Comparison of ENCODE assay signal across 1 cellular context in genomic region chr4:165207431-165208321, GRCh38.
TF ChIP-seq lines count a peak whose summit lies in the region.

KLHL2 (plus strand) TSS chr4:165207561; CDS start chr4:165207877, 316 bp downstream.

TF ChIP-seq in HepG2, 621 proteins besides CTCF, POLR2A, EP300 and RAD21 (continued from another document and continues in another):
- TF ChIP-seq, protein P1, sequence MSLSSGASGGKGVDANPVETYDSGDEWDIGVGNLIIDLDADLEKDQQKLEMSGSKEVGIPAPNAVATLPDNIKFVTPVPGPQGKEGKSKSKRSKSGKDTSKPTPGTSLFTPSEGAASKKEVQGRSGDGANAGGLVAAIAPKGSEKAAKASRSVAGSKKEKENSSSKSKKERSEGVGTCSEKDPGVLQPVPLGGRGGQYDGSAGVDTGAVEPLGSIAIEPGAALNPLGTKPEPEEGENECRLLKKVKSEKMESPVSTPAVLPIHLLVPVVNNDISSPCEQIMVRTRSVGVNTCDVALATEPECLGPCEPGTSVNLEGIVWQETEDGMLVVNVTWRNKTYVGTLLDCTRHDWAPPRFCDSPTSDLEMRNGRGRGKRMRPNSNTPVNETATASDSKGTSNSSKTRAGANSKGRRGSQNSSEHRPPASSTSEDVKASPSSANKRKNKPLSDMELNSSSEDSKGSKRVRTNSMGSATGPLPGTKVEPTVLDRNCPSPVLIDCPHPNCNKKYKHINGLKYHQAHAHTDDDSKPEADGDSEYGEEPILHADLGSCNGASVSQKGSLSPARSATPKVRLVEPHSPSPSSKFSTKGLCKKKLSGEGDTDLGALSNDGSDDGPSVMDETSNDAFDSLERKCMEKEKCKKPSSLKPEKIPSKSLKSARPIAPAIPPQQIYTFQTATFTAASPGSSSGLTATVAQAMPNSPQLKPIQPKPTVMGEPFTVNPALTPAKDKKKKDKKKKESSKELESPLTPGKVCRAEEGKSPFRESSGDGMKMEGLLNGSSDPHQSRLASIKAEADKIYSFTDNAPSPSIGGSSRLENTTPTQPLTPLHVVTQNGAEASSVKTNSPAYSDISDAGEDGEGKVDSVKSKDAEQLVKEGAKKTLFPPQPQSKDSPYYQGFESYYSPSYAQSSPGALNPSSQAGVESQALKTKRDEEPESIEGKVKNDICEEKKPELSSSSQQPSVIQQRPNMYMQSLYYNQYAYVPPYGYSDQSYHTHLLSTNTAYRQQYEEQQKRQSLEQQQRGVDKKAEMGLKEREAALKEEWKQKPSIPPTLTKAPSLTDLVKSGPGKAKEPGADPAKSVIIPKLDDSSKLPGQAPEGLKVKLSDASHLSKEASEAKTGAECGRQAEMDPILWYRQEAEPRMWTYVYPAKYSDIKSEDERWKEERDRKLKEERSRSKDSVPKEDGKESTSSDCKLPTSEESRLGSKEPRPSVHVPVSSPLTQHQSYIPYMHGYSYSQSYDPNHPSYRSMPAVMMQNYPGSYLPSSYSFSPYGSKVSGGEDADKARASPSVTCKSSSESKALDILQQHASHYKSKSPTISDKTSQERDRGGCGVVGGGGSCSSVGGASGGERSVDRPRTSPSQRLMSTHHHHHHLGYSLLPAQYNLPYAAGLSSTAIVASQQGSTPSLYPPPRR (CRISPR knock-in tag; IDR thresholded peaks at IDR 0.05; ENCODE audit: borderline replicate concordance), result no peak
- TF ChIP-seq ZNF674 (CRISPR knock-in tag; IDR thresholded peaks at IDR 0.05; ENCODE audit: low read depth), result 0 out of 2 replicates have a peak, but pooled peaks have one; percentile 45
- TF ChIP-seq, protein P2, sequence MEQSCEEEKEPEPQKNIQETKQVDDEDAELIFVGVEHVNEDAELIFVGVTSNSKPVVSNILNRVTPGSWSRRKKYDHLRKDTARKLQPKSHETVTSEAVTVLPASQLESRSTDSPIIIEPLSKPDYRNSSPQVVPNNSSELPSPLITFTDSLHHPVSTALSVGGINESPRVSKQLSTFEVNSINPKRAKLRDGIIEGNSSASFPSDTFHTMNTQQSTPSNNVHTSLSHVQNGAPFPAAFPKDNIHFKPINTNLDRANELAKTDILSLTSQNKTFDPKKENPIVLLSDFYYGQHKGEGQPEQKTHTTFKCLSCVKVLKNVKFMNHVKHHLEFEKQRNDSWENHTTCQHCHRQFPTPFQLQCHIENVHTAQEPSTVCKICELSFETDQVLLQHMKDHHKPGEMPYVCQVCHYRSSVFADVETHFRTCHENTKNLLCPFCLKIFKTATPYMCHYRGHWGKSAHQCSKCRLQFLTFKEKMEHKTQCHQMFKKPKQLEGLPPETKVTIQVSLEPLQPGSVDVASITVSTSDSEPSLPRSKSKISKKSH (CRISPR knock-in tag; IDR thresholded peaks at IDR 0.05; ENCODE audit: borderline replicate concordance), result no peak
- TF ChIP-seq ZMYM4 (CRISPR knock-in tag; IDR thresholded peaks at IDR 0.05), result peak; percentile 48; the same call in 1 of the 2 replicates
- TF ChIP-seq ZNF207 (IDR thresholded peaks at IDR 0.05; ENCODE audit: borderline replicate concordance), result no peak
- TF ChIP-seq GABPA (IDR thresholded peaks at IDR 0.05; ENCODE audit: low read depth, low read length), result peak; percentile 43; the same call in 1 of the 2 replicates
- TF ChIP-seq GABPA (CRISPR knock-in tag; IDR thresholded peaks at IDR 0.05; ENCODE audit: low read depth), result no peak
- no peak for TF ChIP-seq ZNF431 (CRISPR knock-in tag; IDR thresholded peaks at IDR 0.05; ENCODE audit: borderline replicate concordance, low read depth)
- TF ChIP-seq, protein P3, sequence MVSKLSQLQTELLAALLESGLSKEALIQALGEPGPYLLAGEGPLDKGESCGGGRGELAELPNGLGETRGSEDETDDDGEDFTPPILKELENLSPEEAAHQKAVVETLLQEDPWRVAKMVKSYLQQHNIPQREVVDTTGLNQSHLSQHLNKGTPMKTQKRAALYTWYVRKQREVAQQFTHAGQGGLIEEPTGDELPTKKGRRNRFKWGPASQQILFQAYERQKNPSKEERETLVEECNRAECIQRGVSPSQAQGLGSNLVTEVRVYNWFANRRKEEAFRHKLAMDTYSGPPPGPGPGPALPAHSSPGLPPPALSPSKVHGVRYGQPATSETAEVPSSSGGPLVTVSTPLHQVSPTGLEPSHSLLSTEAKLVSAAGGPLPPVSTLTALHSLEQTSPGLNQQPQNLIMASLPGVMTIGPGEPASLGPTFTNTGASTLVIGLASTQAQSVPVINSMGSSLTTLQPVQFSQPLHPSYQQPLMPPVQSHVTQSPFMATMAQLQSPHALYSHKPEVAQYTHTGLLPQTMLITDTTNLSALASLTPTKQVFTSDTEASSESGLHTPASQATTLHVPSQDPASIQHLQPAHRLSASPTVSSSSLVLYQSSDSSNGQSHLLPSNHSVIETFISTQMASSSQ (IDR thresholded peaks at IDR 0.05; ENCODE audit: low read depth), result no peak
- TF ChIP-seq, protein P3 (CRISPR knock-in tag; IDR thresholded peaks at IDR 0.05; ENCODE audit: borderline replicate concordance), result no peak
- 0 out of 2 replicates have a peak, but pooled peaks have one; percentile 31 for TF ChIP-seq KDM5A (IDR thresholded peaks at IDR 0.05; ENCODE audit: borderline replicate concordance, low read length)
- TF ChIP-seq CBX1 (IDR thresholded peaks at IDR 0.05; ENCODE audit: low read depth), result no peak
- TF ChIP-seq RBFOX2 (IDR thresholded peaks at IDR 0.05; ENCODE audit: low read depth, low read length), result peak; percentile 53
- TF ChIP-seq FOXK1 (CRISPR knock-in tag; IDR thresholded peaks at IDR 0.05; ENCODE audit: borderline replicate concordance, low read depth), result no peak
- TF ChIP-seq MYNN (CRISPR knock-in tag; IDR thresholded peaks at IDR 0.05; ENCODE audit: low read depth), result no peak
- TF ChIP-seq ZBTB7B (CRISPR knock-in tag; IDR thresholded peaks at IDR 0.05), result no peak
- no peak for TF ChIP-seq MIER3 (CRISPR knock-in tag; IDR thresholded peaks at IDR 0.05; ENCODE audit: borderline replicate concordance)
- peak; percentile 60; the same call in 1 of the 2 replicates for TF ChIP-seq ZFY (CRISPR knock-in tag; IDR thresholded peaks at IDR 0.05)
- TF ChIP-seq MED8 (CRISPR knock-in tag; IDR thresholded peaks at IDR 0.05; ENCODE audit: insufficient replicate concordance), result no peak
- TF ChIP-seq AHR (CRISPR knock-in tag; IDR thresholded peaks at IDR 0.05), result no peak
- no peak for TF ChIP-seq ZNF274 (CRISPR knock-in tag; IDR thresholded peaks at IDR 0.05)
- TF ChIP-seq CREB1 (IDR thresholded peaks at IDR 0.05), result peak; percentile 44; the same call in 1 of the 2 replicates
- TF ChIP-seq CREB1 (CRISPR knock-in tag; IDR thresholded peaks at IDR 0.05), result no peak
- no peak for TF ChIP-seq ZNF138 (CRISPR knock-in tag; IDR thresholded peaks at IDR 0.05; ENCODE audit: low read depth)
- 0 out of 2 replicates have a peak, but pooled peaks have one; percentile 14 for TF ChIP-seq SRY (CRISPR knock-in tag; IDR thresholded peaks at IDR 0.05)
- TF ChIP-seq NPAS2 (CRISPR knock-in tag; IDR thresholded peaks at IDR 0.05; ENCODE audit: borderline replicate concordance), result no peak
- TF ChIP-seq, protein P4, sequence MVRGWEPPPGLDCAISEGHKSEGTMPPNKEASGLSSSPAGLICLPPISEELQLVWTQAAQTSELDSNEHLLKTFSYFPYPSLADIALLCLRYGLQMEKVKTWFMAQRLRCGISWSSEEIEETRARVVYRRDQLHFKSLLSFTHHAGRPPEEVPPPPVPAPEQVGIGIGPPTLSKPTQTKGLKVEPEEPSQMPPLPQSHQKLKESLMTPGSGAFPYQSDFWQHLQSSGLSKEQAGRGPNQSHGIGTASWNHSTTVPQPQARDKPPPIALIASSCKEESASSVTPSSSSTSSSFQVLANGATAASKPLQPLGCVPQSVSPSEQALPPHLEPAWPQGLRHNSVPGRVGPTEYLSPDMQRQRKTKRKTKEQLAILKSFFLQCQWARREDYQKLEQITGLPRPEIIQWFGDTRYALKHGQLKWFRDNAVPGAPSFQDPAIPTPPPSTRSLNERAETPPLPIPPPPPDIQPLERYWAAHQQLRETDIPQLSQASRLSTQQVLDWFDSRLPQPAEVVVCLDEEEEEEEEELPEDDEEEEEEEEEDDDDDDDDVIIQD (CRISPR knock-in tag; IDR thresholded peaks at IDR 0.05; ENCODE audit: low read depth), result no peak
- TF ChIP-seq, protein P5, sequence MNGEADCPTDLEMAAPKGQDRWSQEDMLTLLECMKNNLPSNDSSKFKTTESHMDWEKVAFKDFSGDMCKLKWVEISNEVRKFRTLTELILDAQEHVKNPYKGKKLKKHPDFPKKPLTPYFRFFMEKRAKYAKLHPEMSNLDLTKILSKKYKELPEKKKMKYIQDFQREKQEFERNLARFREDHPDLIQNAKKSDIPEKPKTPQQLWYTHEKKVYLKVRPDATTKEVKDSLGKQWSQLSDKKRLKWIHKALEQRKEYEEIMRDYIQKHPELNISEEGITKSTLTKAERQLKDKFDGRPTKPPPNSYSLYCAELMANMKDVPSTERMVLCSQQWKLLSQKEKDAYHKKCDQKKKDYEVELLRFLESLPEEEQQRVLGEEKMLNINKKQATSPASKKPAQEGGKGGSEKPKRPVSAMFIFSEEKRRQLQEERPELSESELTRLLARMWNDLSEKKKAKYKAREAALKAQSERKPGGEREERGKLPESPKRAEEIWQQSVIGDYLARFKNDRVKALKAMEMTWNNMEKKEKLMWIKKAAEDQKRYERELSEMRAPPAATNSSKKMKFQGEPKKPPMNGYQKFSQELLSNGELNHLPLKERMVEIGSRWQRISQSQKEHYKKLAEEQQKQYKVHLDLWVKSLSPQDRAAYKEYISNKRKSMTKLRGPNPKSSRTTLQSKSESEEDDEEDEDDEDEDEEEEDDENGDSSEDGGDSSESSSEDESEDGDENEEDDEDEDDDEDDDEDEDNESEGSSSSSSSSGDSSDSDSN (CRISPR knock-in tag; IDR thresholded peaks at IDR 0.05), result peak; percentile 72; the same call in 1 of the 2 replicates
- TF ChIP-seq ZNF225 (CRISPR knock-in tag; IDR thresholded peaks at IDR 0.05), result no peak
- TF ChIP-seq DRAP1 (CRISPR knock-in tag; IDR thresholded peaks at IDR 0.05), result no peak
- TF ChIP-seq PRPF4 (IDR thresholded peaks at IDR 0.05; ENCODE audit: low read depth, low read length, poor library complexity, severe bottlenecking), result no peak
- TF ChIP-seq ZSCAN12 (CRISPR knock-in tag; IDR thresholded peaks at IDR 0.05), result no peak
- no peak for TF ChIP-seq ZMAT5 (CRISPR knock-in tag; IDR thresholded peaks at IDR 0.05; ENCODE audit: borderline replicate concordance, low read depth)
- no peak for TF ChIP-seq SMARCE1 (IDR thresholded peaks at IDR 0.05; ENCODE audit: borderline replicate concordance)
- TF ChIP-seq HNRNPLL (IDR thresholded peaks at IDR 0.05; ENCODE audit: low read depth, low read length, poor library complexity, severe bottlenecking), result peak; percentile 41
- TF ChIP-seq, protein P6, sequence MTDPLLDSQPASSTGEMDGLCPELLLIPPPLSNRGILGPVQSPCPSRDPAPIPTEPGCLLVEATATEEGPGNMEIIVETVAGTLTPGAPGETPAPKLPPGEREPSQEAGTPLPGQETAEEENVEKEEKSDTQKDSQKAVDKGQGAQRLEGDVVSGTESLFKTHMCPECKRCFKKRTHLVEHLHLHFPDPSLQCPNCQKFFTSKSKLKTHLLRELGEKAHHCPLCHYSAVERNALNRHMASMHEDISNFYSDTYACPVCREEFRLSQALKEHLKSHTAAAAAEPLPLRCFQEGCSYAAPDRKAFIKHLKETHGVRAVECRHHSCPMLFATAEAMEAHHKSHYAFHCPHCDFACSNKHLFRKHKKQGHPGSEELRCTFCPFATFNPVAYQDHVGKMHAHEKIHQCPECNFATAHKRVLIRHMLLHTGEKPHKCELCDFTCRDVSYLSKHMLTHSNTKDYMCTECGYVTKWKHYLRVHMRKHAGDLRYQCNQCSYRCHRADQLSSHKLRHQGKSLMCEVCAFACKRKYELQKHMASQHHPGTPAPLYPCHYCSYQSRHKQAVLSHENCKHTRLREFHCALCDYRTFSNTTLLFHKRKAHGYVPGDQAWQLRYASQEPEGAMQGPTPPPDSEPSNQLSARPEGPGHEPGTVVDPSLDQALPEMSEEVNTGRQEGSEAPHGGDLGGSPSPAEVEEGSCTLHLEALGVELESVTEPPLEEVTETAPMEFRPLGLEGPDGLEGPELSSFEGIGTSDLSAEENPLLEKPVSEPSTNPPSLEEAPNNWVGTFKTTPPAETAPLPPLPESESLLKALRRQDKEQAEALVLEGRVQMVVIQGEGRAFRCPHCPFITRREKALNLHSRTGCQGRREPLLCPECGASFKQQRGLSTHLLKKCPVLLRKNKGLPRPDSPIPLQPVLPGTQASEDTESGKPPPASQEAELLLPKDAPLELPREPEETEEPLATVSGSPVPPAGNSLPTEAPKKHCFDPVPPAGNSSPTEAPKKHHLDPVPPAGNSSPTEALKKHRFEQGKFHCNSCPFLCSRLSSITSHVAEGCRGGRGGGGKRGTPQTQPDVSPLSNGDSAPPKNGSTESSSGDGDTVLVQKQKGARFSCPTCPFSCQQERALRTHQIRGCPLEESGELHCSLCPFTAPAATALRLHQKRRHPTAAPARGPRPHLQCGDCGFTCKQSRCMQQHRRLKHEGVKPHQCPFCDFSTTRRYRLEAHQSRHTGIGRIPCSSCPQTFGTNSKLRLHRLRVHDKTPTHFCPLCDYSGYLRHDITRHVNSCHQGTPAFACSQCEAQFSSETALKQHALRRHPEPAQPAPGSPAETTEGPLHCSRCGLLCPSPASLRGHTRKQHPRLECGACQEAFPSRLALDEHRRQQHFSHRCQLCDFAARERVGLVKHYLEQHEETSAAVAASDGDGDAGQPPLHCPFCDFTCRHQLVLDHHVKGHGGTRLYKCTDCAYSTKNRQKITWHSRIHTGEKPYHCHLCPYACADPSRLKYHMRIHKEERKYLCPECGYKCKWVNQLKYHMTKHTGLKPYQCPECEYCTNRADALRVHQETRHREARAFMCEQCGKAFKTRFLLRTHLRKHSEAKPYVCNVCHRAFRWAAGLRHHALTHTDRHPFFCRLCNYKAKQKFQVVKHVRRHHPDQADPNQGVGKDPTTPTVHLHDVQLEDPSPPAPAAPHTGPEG (CRISPR knock-in tag; IDR thresholded peaks at IDR 0.05), result peak; percentile 99
